Comparison of ENCODE assay signal across 3 cellular contexts in the genomic region with DNA sequence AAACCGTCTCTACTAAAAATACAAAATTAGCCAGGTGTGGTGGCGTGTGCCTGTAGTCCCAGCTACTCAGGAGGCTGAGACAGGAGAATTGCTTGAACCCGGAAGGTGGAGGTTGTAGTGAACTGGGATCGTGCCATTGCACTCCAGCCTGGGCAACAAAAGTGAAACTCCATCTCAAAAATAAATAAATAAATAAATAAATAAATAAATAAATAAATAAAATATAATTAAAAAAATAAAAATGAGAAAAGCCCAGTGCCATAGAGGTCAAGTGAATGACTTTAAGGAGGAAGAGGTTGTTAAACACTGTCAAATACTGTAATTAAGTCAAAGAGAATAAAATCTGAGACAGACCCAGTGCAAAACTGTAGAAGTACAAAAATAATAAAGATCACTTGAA.
DNase-seq lines count a peak whose midpoint lies in the region; ATAC-seq, FAIRE-seq and TF ChIP-seq lines count a peak whose summit lies in the region.
"Not testable (repeated sequence)": the region's sequence is repeated elsewhere in the genome, so short reads cannot be mapped to it uniquely, and the experiment has no call there.

No MANE protein-coding gene starts in this region.

- not testable (repeated sequence) for TF ChIP-seq RAD21 in A549 (conservative IDR thresholded peaks at IDR 0.05 in 1 of 2, IDR thresholded peaks at IDR 0.05 in 1 of 2)

- H3K27ac ChIP-seq in A549; HEK293 (ENCODE audit: extremely low read depth, low read depth, low read length): not testable (repeated sequence)

- H3K4me3 ChIP-seq in A549; HEK293 (ENCODE audit: low read depth, low read length): not testable (repeated sequence)

- POLR2A ChIA-PET in A549 (lab: Yijun Ruan, JAX); HEK293 (lab: Yijun Ruan, JAX): not testable (repeated sequence)

- TF ChIP-seq POLR2A in A549 (IDR thresholded peaks at IDR 0.05; ENCODE audit: low read length): not testable (repeated sequence)

- WGBS in A549 (ENCODE audit: missing lambda C conversion rate): 54% methylated on average over 4 of the region's 4 CpGs

- not testable (repeated sequence) for H3K9me3 ChIP-seq in A549; HEK293 (ENCODE audit: control insufficient read depth, insufficient read depth, low read depth, low read length)

- not testable (repeated sequence) for TF ChIP-seq EP300 in A549 (IDR thresholded peaks at IDR 0.05)

- H3K36me3 ChIP-seq in HEK293 (ENCODE audit: control insufficient read depth in 2 of 2, insufficient read depth in 1 of 2, low read length in 2 of 2): not testable (repeated sequence)

- TF ChIP-seq CTCF in A549 (IDR thresholded peaks at IDR 0.05); HEK293 (tag by site-specific recombination; IDR thresholded peaks at IDR 0.05): not testable (repeated sequence)

- not testable (repeated sequence) for DNase-seq in A549 (ENCODE audit: low read depth in 1 of 2, low spot score in 1 of 2)

- not testable (repeated sequence) for H3K4me1 ChIP-seq in A549; HEK293 (ENCODE audit: control insufficient read depth, insufficient read depth, low read length)

- not testable (repeated sequence) for H3K4me2 ChIP-seq in A549

- not testable (repeated sequence) for ATAC-seq in A549

- CTCF ChIA-PET in A549 (lab: Yijun Ruan, JAX); HEK293 (lab: Yijun Ruan, JAX): not testable (repeated sequence)

- not testable (repeated sequence) for FAIRE-seq in A549 (lab: Jason Lieb, UNC)
- peak; percentile 76 for FAIRE-seq in colon (lab: Jason Lieb, UNC)

TF ChIP-seq in A549, 52 proteins besides CTCF, POLR2A, EP300 and RAD21:
- 0 out of 2 replicates have a peak, but pooled peaks have one; percentile 8 for TF ChIP-seq ZC3H11A (IDR thresholded peaks at IDR 0.05)

TF ChIP-seq in HEK293, 187 proteins besides CTCF, POLR2A, EP300 and RAD21:
- TF ChIP-seq, protein P1, sequence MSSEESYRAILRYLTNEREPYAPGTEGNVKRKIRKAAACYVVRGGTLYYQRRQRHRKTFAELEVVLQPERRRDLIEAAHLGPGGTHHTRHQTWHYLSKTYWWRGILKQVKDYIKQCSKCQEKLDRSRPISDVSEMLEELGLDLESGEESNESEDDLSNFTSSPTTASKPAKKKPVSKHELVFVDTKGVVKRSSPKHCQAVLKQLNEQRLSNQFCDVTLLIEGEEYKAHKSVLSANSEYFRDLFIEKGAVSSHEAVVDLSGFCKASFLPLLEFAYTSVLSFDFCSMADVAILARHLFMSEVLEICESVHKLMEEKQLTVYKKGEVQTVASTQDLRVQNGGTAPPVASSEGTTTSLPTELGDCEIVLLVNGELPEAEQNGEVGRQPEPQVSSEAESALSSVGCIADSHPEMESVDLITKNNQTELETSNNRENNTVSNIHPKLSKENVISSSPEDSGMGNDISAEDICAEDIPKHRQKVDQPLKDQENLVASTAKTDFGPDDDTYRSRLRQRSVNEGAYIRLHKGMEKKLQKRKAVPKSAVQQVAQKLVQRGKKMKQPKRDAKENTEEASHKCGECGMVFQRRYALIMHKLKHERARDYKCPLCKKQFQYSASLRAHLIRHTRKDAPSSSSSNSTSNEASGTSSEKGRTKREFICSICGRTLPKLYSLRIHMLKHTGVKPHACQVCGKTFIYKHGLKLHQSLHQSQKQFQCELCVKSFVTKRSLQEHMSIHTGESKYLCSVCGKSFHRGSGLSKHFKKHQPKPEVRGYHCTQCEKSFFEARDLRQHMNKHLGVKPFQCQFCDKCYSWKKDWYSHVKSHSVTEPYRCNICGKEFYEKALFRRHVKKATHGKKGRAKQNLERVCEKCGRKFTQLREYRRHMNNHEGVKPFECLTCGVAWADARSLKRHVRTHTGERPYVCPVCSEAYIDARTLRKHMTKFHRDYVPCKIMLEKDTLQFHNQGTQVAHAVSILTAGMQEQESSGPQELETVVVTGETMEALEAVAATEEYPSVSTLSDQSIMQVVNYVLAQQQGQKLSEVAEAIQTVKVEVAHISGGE (tag by site-specific recombination; conservative IDR thresholded peaks at IDR 0.05; ENCODE audit: low read depth): peak; percentile 77
- TF ChIP-seq ZNF510 (tag by site-specific recombination; IDR thresholded peaks at IDR 0.05; ENCODE audit: insufficient replicate concordance) (peak; percentile 63), ZNF555 (tag by site-specific recombination; conservative IDR thresholded peaks at IDR 0.05) (peak; percentile 87), ZNF654 (tag by site-specific recombination; IDR thresholded peaks at IDR 0.05; ENCODE audit: low read depth) (peak; percentile 39), ZNF560 (tag by site-specific recombination; IDR thresholded peaks at IDR 0.05; ENCODE audit: borderline replicate concordance) (0 out of 2 replicates have a peak, but pooled peaks have one; percentile 24), ZNF266 (tag by site-specific recombination; IDR thresholded peaks at IDR 0.05; ENCODE audit: low read depth) (0 out of 2 replicates have a peak, but pooled peaks have one; percentile 22), ZNF529 (tag by site-specific recombination; IDR thresholded peaks at IDR 0.05; ENCODE audit: insufficient replicate concordance) (peak; percentile 41), ZNF629 (tag by site-specific recombination; IDR thresholded peaks at IDR 0.05) (0 out of 2 replicates have a peak, but pooled peaks have one; percentile 23), ZXDB (tag by site-specific recombination; IDR thresholded peaks at IDR 0.05) (peak; percentile 62; the same call in 1 of the 2 replicates), ZNF623 (tag by site-specific recombination; IDR thresholded peaks at IDR 0.05) (peak; percentile 63), ZNF140 (tag by site-specific recombination; IDR thresholded peaks at IDR 0.05) (peak; percentile 44; the same call in 1 of the 2 replicates), ZNF394 (tag by site-specific recombination; IDR thresholded peaks at IDR 0.05; ENCODE audit: borderline replicate concordance) (peak; percentile 87), ZBTB8A (tag by site-specific recombination; IDR thresholded peaks at IDR 0.05) (peak; percentile 60), ZNF433 (tag by site-specific recombination; IDR thresholded peaks at IDR 0.05; ENCODE audit: low read depth) (0 out of 2 replicates have a peak, but pooled peaks have one; percentile 43), ZNF426 (tag by site-specific recombination; IDR thresholded peaks at IDR 0.05) (peak; percentile 91)
- TF ChIP-seq, protein P2, sequence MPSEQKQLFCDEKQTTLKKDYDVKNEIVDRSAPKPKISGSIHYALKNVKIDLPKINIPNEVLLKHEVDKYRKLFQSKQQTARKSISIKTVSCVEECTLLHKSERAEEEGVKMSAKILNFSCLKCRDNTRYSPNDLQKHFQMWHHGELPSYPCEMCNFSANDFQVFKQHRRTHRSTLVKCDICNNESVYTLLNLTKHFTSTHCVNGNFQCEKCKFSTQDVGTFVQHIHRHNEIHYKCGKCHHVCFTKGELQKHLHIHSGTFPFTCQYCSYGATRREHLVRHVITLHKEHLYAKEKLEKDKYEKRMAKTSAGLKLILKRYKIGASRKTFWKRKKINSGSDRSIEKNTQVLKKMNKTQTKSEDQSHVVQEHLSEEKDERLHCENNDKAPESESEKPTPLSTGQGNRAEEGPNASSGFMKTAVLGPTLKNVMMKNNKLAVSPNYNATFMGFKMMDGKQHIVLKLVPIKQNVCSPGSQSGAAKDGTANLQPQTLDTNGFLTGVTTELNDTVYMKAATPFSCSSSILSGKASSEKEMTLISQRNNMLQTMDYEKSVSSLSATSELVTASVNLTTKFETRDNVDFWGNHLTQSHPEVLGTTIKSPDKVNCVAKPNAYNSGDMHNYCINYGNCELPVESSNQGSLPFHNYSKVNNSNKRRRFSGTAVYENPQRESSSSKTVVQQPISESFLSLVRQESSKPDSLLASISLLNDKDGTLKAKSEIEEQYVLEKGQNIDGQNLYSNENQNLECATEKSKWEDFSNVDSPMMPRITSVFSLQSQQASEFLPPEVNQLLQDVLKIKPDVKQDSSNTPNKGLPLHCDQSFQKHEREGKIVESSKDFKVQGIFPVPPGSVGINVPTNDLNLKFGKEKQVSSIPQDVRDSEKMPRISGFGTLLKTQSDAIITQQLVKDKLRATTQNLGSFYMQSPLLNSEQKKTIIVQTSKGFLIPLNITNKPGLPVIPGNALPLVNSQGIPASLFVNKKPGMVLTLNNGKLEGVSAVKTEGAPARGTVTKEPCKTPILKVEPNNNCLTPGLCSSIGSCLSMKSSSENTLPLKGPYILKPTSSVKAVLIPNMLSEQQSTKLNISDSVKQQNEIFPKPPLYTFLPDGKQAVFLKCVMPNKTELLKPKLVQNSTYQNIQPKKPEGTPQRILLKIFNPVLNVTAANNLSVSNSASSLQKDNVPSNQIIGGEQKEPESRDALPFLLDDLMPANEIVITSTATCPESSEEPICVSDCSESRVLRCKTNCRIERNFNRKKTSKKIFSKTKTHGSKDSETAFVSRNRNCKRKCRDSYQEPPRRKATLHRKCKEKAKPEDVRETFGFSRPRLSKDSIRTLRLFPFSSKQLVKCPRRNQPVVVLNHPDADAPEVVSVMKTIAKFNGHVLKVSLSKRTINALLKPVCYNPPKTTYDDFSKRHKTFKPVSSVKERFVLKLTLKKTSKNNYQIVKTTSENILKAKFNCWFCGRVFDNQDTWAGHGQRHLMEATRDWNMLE (tag by site-specific recombination; conservative IDR thresholded peaks at IDR 0.05; ENCODE audit: low read depth): peak; percentile 80
